Comparison of ENCODE assay signal across 36 cellular contexts in genomic region chr1:22488319-22488718, GRCh38. TPM values are rescaled to one million over a fixed set of nuclear protein-coding genes. Genes with fewer than 3 reads are reported as not detected.
DNase-seq lines count a peak whose midpoint lies in the region; ATAC-seq, FAIRE-seq and TF ChIP-seq lines count a peak whose summit lies in the region.
"Had no signal": no experiment of that assay in that cellular context is flagged by ENCODE, and none has a peak within 500 bp of the region (broad histone marks: within the 10 kb centered on the region; RNA-seq: fewer than 3 reads in every experiment).

No MANE protein-coding gene starts in this region.

- no peak overlapping the region for H2BK20ac ChIP-seq in H1 (ENCODE audit: low read length)

- no peak overlapping the region for H2BK15ac ChIP-seq in H1 (ENCODE audit: low read length)

- no peaks in the 10 kb centered on the region for H4K20me1 ChIP-seq in H1 (replicated peaks in 1 of 2; ENCODE audit: control insufficient read depth in 1 of 2, insufficient read depth in 2 of 2, low read length in 2 of 2)

- H3K9ac ChIP-seq in H1 (replicated peaks in 1 of 4; ENCODE audit: extremely low read depth in 1 of 4, low read depth in 3 of 4, low read length in 3 of 4) (no peak overlapping the region), trophoblast cell (ENCODE audit: low read length) (no peak overlapping the region)

- H3K56ac ChIP-seq in H1 (replicated peaks; ENCODE audit: insufficient read length, low read depth, low read length) = no peak overlapping the region

- H3K79me1 ChIP-seq in H1 (ENCODE audit: low read depth, low read length) (no peaks in the 10 kb centered on the region), trophoblast cell (ENCODE audit: low read length) (no peaks in the 10 kb centered on the region)

- no peak overlapping the region for H4K12ac ChIP-seq in trophoblast cell (ENCODE audit: low read depth, low read length)

- H3K14ac ChIP-seq in H1 (ENCODE audit: insufficient read length) (no peak overlapping the region), trophoblast cell (ENCODE audit: low read length) (peak overlapping the region; percentile 68)

- POLR2A ChIA-PET in H1 (lab: Charles Lee; ENCODE audit: partially characterized antibody) = no interaction called here

- H3K4me1 ChIP-seq in H1 (replicated peaks in 1 of 4; ENCODE audit: control insufficient read depth in 3 of 4, insufficient read depth in 4 of 4, low read length in 3 of 4) (peaks cover 5 to 20% (median 12%) of the 10 kb centered on the region in 4 experiments), right atrium auricular region (peaks cover 0 to 24% of the 10 kb centered on the region in 2 donors), trophoblast cell (ENCODE audit: control insufficient read depth in 1 of 2, insufficient read depth in 2 of 2, low read length in 2 of 2) (peaks cover 2 to 13% of the 10 kb centered on the region in 2 experiments)
- H3K4me1 ChIP-seq: suprapubic skin, upper lobe of right lung had no signal

- H3K79me2 ChIP-seq in H1 (ENCODE audit: control insufficient read depth in 1 of 2, insufficient read depth in 2 of 2, low read length in 2 of 2) (peaks cover 0 to 33% of the 10 kb centered on the region in 2 experiments; a peak in 2 of 4 replicates), trophoblast cell (ENCODE audit: control insufficient read depth, insufficient read depth, low read length, poor library complexity) (peaks cover 3% of the 10 kb centered on the region)

- TF ChIP-seq CTCF in H1 (IDR thresholded peaks at IDR 0.05; ENCODE audit: control extremely low read depth in 1 of 3, insufficient read depth in 1 of 3, low read depth in 1 of 3, low read length in 3 of 3) (no peak), right atrium auricular region (IDR thresholded peaks at IDR 0.05) (no peak)

- H3K36me3 ChIP-seq in H1 (ENCODE audit: control insufficient read depth in 2 of 4, insufficient read depth in 4 of 4, low read length in 3 of 4) = no peaks in the 10 kb centered on the region
- no peaks in the 10 kb centered on the region for H3K36me3 ChIP-seq in right atrium auricular region
- peaks cover 0 to 2% of the 10 kb centered on the region in 2 experiments for H3K36me3 ChIP-seq in trophoblast cell (ENCODE audit: control insufficient read depth in 1 of 2, insufficient read depth in 2 of 2, low read length in 2 of 2)
- H3K36me3 ChIP-seq: brain microvascular endothelial cell, ovary had no signal

- TF ChIP-seq POLR2A in H1 (IDR thresholded peaks at IDR 0.05; ENCODE audit: control extremely low read depth in 1 of 2, low read depth in 2 of 2, low read length in 2 of 2) = no peak

- DNase-seq in NCI-H2227 treated with DMSO at 0.1 percent for 48 hours (lab: John Stamatoyannopoulos, UW) = peak; percentile 55
- DNase-seq in NCI-H2227 (lab: John Stamatoyannopoulos, UW; ENCODE audit: unreplicated experiment) = no peak
- DNase-seq in H1 (ENCODE audit: low read depth in 1 of 2, low spot score in 2 of 2) = no peak
- DNase-seq in right atrium auricular region (ENCODE audit: low spot score) = no peak
- peak in 1 of 2 donors; percentile 22 for DNase-seq in trophoblast cell
- DNase-seq in NAMALWA (ENCODE audit: low spot score) = no peak
- DNase-seq in activated CD8-positive, alpha-beta memory T cell treated with anti-CD3 and anti-CD28 coated beads, Interleukin-2, amount 50 U/mL, for 48 hours = no peak
- DNase-seq: activated CD4-positive, alpha-beta memory T cell treated with anti-CD3 and anti-CD28 coated beads for 36 hours; activated CD4-positive, CD25-positive, alpha-beta regulatory T cell treated with anti-CD3 and anti-CD28 coated beads, Interleukin-2, amount 50 U/mL, for 72 hours; activated naive CD4-positive, alpha-beta T cell treated with anti-CD3 and anti-CD28 coated beads, Interleukin-2, amount 50 U/mL, for 16 hours; amygdala; brain microvascular endothelial cell; C1 segment of cervical spinal cord; COR-L47; DMS53; effector CD4-positive, alpha-beta T cell; glutamatergic neuron; NCI-H1436; NCI-H2081; NCI-H226; NCI-H526 treated with DMSO at 0.1 percent for 48 hours; NK-92 treated with Interleukin-12 subunit alpha and Interleukin-12 subunit beta, amount 100 ng/mL, for 24 hours; SHP77; small intestine; stimulated activated naive CD4-positive, alpha-beta T cell; T-helper 2 cell; upper lobe of right lung had no signal

- H2AFZ ChIP-seq in H1 (ENCODE audit: low read length) (no peak overlapping the region; the same call in 1 of the 2 replicates), trophoblast cell (ENCODE audit: insufficient read depth, low read length, poor library complexity) (no peak overlapping the region)

- no peak for ATAC-seq in GM21576 (IDR thresholded peaks at IDR 0.05; ENCODE audit: unreplicated experiment)
- ATAC-seq: activated T-helper 17 cell treated with anti-CD3 and anti-CD28 coated beads, Interleukin-2, amount 50 U/mL, for 72 hours; upper lobe of right lung had no signal

- no peak for TF ChIP-seq EP300 in H1 (IDR thresholded peaks at IDR 0.05; ENCODE audit: borderline replicate concordance in 1 of 2, low read depth in 2 of 2, low read length in 2 of 2)

- H3K4me3 ChIP-seq in H1 (ENCODE audit: extremely low read depth in 1 of 4, insufficient read depth in 2 of 4, low read depth in 3 of 4, low read length in 4 of 4) (no peak overlapping the region), right atrium auricular region (no peak overlapping the region), trophoblast cell (ENCODE audit: low read depth, low read length) (no peak overlapping the region)
- H3K4me3 ChIP-seq: lung, ovary, suprapubic skin, upper lobe of right lung had no signal

- no peak overlapping the region; the same call in 1 of the 2 replicates for H2BK5ac ChIP-seq in H1 (ENCODE audit: low read depth, low read length)
- H2BK5ac ChIP-seq in trophoblast cell (ENCODE audit: low read depth, low read length, poor library complexity) = no peak overlapping the region

- H4K91ac ChIP-seq in H1 (replicated peaks; ENCODE audit: insufficient read length, low read length) = no peak overlapping the region
- no peak overlapping the region for H4K91ac ChIP-seq in trophoblast cell (ENCODE audit: low read depth, low read length)

- no peak overlapping the region for H3K18ac ChIP-seq in H1 (ENCODE audit: extremely low read depth, low read length)
- H3K18ac ChIP-seq in trophoblast cell (ENCODE audit: low read length) = peak overlapping the region; percentile 43

- no peak overlapping the region for H2BK120ac ChIP-seq in H1 (replicated peaks; ENCODE audit: low read depth, low read length)
- peak overlapping the region; percentile 24 for H2BK120ac ChIP-seq in trophoblast cell (ENCODE audit: insufficient read depth, low read length, poor library complexity)

- no peak overlapping the region for H4K5ac ChIP-seq in H1 (ENCODE audit: insufficient read length, low read depth, low read length)

- no peak overlapping the region for H3K4ac ChIP-seq in H1 (replicated peaks; ENCODE audit: insufficient read length, low read depth, low read length)
- H3K4ac ChIP-seq in trophoblast cell (ENCODE audit: low read depth, low read length) = peak overlapping the region; percentile 21

- no peak overlapping the region for H3K4me2 ChIP-seq in H1 (ENCODE audit: insufficient read depth in 1 of 2, low read depth in 2 of 2, low read length in 2 of 2)
- H3K4me2 ChIP-seq in trophoblast cell (ENCODE audit: low read length) = no peak overlapping the region

- H2BK12ac ChIP-seq in H1 (ENCODE audit: low read depth, low read length) (no peak overlapping the region), trophoblast cell (ENCODE audit: low read length) (peak overlapping the region; percentile 27)

- no peaks in the 10 kb centered on the region for H3K23me2 ChIP-seq in H1 (ENCODE audit: low read depth, low read length)

- H3K23ac ChIP-seq in H1 (ENCODE audit: insufficient read length) (no peak overlapping the region), trophoblast cell (ENCODE audit: low read length) (no peak overlapping the region)

- H3K27me3 ChIP-seq in H1 (replicated peaks in 1 of 4; ENCODE audit: control insufficient read depth in 3 of 4, extremely low read depth in 1 of 4, insufficient read depth in 3 of 4, low read length in 3 of 4) (no peaks in the 10 kb centered on the region), right atrium auricular region (no peaks in the 10 kb centered on the region), trophoblast cell (ENCODE audit: insufficient read depth, low read length) (no peaks in the 10 kb centered on the region)
- H3K27me3 ChIP-seq: brain microvascular endothelial cell, ovary, suprapubic skin, upper lobe of right lung had no signal

- CTCF ChIA-PET in H1 (lab: Charles Lee; ENCODE audit: partially characterized antibody) = interaction anchor here (1.0 to 1.4 kb wide), 5 partner anchors 10 to 73 kb away, joined by 3 to 6 read pairs (median 3); no protein-coding TSS in a partner anchor

- FAIRE-seq in H1 (lab: Jason Lieb, UNC) = no peak
- FAIRE-seq: G401.6, H54, small intestine had no signal

- 78% methylated on average over 5 of the region's 5 CpGs; no CpG with 5 or more reads in 1 of the 2 experiments for WGBS in H1 (ENCODE audit: extremely low coverage in 1 of 2, insufficient coverage in 1 of 2, insufficient read length in 1 of 2, insufficient replicate concordance in 2 of 2, low coverage in 1 of 2, low lambda C conversion rate in 2 of 2, missing lambda C conversion rate in 1 of 2), 2 experiments
- WGBS in trophoblast cell (ENCODE audit: extremely low coverage, insufficient coverage, insufficient read length) = no CpG with 5 or more reads among the region's 5 CpGs

- H4K8ac ChIP-seq in H1 (ENCODE audit: extremely low read depth, insufficient read depth, low read length) = no peak overlapping the region
- peak overlapping the region; percentile 35 for H4K8ac ChIP-seq in trophoblast cell (ENCODE audit: low read depth, low read length)

- peaks cover 0 to 2% of the 10 kb centered on the region in 2 experiments; a peak in 1 of 4 replicates for H3K9me3 ChIP-seq in H1 (ENCODE audit: insufficient read depth in 2 of 2, low read depth in 1 of 2, low read length in 1 of 2)
- H3K9me3 ChIP-seq in right atrium auricular region = peaks cover 0 to 3% of the 10 kb centered on the region in 2 donors
- H3K9me3 ChIP-seq in trophoblast cell (ENCODE audit: insufficient read depth, low read depth, low read length) = no peaks in the 10 kb centered on the region
- H3K9me3 ChIP-seq: ovary, upper lobe of right lung had no signal

- H2AK5ac ChIP-seq in H1 (ENCODE audit: low read depth, low read length) (0 out of 2 replicates have a peak overlapping the region, but pooled peaks have one; percentile 41), trophoblast cell (ENCODE audit: low read length) (no peak overlapping the region)

- no peak for TF ChIP-seq RAD21 in H1 (IDR thresholded peaks at IDR 0.05 in 1 of 2, conservative IDR thresholded peaks at IDR 0.05 in 1 of 2; ENCODE audit: low read depth in 2 of 2, low read length in 2 of 2)

- H3K27ac ChIP-seq in H1 (ENCODE audit: low read depth, low read length) (no peak overlapping the region), right atrium auricular region (peak overlapping the region; percentile 14 to 23), trophoblast cell (ENCODE audit: low read depth, low read length) (no peak overlapping the region)
- H3K27ac ChIP-seq: 22Rv1, brain microvascular endothelial cell, epithelial cell of prostate, suprapubic skin, upper lobe of right lung had no signal

RNA-seq across cellular contexts. Expression of gene ZBTB40, which starts 36.7 kb away (rescaled TPM):
- total RNA-seq in H1 (2021; fragmentation: NEBNext Ultra II Directional; extraction: Animal tissue kit (Norgen Biotek cat#: 25700)) = 16.6 and 19.3 TPM in 2 replicates
- polyA plus RNA-seq in H1 (2011; rRNA removed) = 3.1 and 5.1 TPM in 2 replicates
- 4.9 TPM for polyA plus RNA-seq in H1 (2011; cell fraction: cytosol; rRNA removed)
- 20.2 TPM for polyA plus RNA-seq in H1 (2011; cell fraction: nucleus; rRNA removed)
- polyA plus RNA-seq in H1 (2012, experiment 1 of 2) = 5.6 to 12.9 TPM (median 9.5 TPM) in 4 replicates
- 1.8 TPM for polyA plus RNA-seq in H1 (2012, experiment 2 of 2)
- polyA plus RNA-seq in H1 (2013, experiment 1 of 2) = 7.7 TPM
- polyA plus RNA-seq in H1 (2013, experiment 2 of 2) = 6.6 TPM
- polyA minus RNA-seq in H1 (2011; rRNA and poly(A)+ RNA removed) = 12.5 and 17.9 TPM in 2 replicates
- polyA minus RNA-seq in H1 (2011; cell fraction: cytosol; rRNA and poly(A)+ RNA removed) = 7.0 TPM
- 11.8 TPM for polyA minus RNA-seq in H1 (2011; cell fraction: nucleus; rRNA and poly(A)+ RNA removed)
- 10 to 100 TPM; 10.4 to 12.5 TPM for total RNA-seq in right atrium auricular region
- 11.0 and 11.3 TPM in 2 replicates for polyA plus RNA-seq in trophoblast cell (2013)

Comparison
In these comparisons a context has a peak if more than half of its experiments do, and no peak if none do; other contexts are left out.
1. H3K27ac ChIP-seq: peak in right atrium auricular region (2 of 2); none in H1 (single experiment) and trophoblast cell (single experiment).